In the genomic region with DNA sequence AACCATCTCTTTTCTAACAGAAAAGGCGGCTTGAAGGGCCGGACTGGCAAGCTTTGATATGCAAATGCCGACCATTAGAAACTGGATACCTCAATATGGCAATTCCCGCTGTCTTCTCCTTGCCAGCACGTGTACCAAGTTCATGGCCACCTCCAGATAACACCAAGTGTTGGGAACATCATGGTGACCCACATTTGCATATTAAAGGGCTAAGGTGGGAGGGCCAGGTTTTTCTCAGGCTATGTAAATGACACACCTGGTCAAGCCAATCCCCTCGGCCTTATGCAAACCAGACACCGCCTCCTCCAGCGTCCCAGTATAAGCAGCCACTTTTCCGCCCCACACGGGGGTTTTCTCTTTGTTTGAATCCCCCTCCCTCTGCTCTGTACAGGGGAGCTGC, we compare ENCODE assay signal across 1 cellular context.
TF ChIP-seq lines count a peak whose summit lies in the region.

No MANE protein-coding gene starts in this region.

TF ChIP-seq in GM23338, 12 proteins besides CTCF, POLR2A, EP300 and RAD21 (continued from another document):
- TF ChIP-seq, protein P1, sequence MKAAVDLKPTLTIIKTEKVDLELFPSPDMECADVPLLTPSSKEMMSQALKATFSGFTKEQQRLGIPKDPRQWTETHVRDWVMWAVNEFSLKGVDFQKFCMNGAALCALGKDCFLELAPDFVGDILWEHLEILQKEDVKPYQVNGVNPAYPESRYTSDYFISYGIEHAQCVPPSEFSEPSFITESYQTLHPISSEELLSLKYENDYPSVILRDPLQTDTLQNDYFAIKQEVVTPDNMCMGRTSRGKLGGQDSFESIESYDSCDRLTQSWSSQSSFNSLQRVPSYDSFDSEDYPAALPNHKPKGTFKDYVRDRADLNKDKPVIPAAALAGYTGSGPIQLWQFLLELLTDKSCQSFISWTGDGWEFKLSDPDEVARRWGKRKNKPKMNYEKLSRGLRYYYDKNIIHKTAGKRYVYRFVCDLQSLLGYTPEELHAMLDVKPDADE (IDR thresholded peaks at IDR 0.05) = no peak
- TF ChIP-seq, protein P2, sequence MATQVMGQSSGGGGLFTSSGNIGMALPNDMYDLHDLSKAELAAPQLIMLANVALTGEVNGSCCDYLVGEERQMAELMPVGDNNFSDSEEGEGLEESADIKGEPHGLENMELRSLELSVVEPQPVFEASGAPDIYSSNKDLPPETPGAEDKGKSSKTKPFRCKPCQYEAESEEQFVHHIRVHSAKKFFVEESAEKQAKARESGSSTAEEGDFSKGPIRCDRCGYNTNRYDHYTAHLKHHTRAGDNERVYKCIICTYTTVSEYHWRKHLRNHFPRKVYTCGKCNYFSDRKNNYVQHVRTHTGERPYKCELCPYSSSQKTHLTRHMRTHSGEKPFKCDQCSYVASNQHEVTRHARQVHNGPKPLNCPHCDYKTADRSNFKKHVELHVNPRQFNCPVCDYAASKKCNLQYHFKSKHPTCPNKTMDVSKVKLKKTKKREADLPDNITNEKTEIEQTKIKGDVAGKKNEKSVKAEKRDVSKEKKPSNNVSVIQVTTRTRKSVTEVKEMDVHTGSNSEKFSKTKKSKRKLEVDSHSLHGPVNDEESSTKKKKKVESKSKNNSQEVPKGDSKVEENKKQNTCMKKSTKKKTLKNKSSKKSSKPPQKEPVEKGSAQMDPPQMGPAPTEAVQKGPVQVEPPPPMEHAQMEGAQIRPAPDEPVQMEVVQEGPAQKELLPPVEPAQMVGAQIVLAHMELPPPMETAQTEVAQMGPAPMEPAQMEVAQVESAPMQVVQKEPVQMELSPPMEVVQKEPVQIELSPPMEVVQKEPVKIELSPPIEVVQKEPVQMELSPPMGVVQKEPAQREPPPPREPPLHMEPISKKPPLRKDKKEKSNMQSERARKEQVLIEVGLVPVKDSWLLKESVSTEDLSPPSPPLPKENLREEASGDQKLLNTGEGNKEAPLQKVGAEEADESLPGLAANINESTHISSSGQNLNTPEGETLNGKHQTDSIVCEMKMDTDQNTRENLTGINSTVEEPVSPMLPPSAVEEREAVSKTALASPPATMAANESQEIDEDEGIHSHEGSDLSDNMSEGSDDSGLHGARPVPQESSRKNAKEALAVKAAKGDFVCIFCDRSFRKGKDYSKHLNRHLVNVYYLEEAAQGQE (IDR thresholded peaks at IDR 0.05; ENCODE audit: unreplicated experiment) = no peak
- peak; percentile 58 for TF ChIP-seq CREB1 (CRISPR knock-in tag; IDR thresholded peaks at IDR 0.05; ENCODE audit: low read depth)
- TF ChIP-seq, protein P3, sequence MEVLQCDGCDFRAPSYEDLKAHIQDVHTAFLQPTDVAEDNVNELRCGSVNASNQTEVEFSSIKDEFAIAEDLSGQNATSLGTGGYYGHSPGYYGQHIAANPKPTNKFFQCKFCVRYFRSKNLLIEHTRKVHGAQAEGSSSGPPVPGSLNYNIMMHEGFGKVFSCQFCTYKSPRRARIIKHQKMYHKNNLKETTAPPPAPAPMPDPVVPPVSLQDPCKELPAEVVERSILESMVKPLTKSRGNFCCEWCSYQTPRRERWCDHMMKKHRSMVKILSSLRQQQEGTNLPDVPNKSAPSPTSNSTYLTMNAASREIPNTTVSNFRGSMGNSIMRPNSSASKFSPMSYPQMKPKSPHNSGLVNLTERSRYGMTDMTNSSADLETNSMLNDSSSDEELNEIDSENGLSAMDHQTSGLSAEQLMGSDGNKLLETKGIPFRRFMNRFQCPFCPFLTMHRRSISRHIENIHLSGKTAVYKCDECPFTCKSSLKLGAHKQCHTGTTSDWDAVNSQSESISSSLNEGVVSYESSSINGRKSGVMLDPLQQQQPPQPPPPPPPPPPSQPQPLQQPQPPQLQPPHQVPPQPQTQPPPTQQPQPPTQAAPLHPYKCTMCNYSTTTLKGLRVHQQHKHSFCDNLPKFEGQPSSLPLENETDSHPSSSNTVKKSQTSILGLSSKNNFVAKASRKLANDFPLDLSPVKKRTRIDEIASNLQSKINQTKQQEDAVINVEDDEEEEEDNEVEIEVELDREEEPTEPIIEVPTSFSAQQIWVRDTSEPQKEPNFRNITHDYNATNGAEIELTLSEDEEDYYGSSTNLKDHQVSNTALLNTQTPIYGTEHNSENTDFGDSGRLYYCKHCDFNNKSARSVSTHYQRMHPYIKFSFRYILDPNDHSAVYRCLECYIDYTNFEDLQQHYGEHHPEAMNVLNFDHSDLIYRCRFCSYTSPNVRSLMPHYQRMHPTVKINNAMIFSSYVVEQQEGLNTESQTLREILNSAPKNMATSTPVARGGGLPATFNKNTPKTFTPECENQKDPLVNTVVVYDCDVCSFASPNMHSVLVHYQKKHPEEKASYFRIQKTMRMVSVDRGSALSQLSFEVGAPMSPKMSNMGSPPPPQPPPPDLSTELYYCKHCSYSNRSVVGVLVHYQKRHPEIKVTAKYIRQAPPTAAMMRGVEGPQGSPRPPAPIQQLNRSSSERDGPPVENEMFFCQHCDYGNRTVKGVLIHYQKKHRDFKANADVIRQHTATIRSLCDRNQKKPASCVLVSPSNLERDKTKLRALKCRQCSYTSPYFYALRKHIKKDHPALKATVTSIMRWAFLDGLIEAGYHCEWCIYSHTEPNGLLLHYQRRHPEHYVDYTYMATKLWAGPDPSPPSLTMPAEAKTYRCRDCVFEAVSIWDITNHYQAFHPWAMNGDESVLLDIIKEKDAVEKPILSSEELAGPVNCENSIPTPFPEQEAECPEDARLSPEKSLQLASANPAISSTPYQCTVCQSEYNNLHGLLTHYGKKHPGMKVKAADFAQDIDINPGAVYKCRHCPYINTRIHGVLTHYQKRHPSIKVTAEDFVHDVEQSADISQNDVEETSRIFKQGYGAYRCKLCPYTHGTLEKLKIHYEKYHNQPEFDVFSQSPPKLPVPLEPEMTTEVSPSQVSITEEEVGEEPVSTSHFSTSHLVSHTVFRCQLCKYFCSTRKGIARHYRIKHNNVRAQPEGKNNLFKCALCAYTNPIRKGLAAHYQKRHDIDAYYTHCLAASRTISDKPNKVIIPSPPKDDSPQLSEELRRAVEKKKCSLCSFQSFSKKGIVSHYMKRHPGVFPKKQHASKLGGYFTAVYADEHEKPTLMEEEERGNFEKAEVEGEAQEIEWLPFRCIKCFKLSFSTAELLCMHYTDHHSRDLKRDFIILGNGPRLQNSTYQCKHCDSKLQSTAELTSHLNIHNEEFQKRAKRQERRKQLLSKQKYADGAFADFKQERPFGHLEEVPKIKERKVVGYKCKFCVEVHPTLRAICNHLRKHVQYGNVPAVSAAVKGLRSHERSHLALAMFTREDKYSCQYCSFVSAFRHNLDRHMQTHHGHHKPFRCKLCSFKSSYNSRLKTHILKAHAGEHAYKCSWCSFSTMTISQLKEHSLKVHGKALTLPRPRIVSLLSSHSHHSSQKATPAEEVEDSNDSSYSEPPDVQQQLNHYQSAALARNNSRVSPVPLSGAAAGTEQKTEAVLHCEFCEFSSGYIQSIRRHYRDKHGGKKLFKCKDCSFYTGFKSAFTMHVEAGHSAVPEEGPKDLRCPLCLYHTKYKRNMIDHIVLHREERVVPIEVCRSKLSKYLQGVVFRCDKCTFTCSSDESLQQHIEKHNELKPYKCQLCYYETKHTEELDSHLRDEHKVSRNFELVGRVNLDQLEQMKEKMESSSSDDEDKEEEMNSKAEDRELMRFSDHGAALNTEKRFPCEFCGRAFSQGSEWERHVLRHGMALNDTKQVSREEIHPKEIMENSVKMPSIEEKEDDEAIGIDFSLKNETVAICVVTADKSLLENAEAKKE (CRISPR knock-in tag; IDR thresholded peaks at IDR 0.05) = peak; percentile 83
- TF ChIP-seq ZNF114 (CRISPR knock-in tag; IDR thresholded peaks at IDR 0.05) = peak; percentile 57; the same call in 1 of the 2 replicates
- no peak for TF ChIP-seq EZH2phosphoT487 (IDR thresholded peaks at IDR 0.05; ENCODE audit: unreplicated experiment)
- TF ChIP-seq EZH2 (IDR thresholded peaks at IDR 0.05; ENCODE audit: low read depth, unreplicated experiment) = no peak
- no peak for TF ChIP-seq STAT1 (IDR thresholded peaks at IDR 0.05; ENCODE audit: unreplicated experiment)
- no peak for TF ChIP-seq POLR2AphosphoS5 (IDR thresholded peaks at IDR 0.05; ENCODE audit: low read depth)
- TF ChIP-seq ZNF331 (CRISPR knock-in tag; IDR thresholded peaks at IDR 0.05; ENCODE audit: low read depth) = no peak
- TF ChIP-seq NANOG (IDR thresholded peaks at IDR 0.05; ENCODE audit: borderline replicate concordance) = no peak; the same call in 1 of the 2 replicates
